8 cellular contexts compared by ENCODE assay signal in genomic region chr12:6872073-6873048, GRCh38.
DNase-seq lines count a peak whose midpoint lies in the region; ATAC-seq and TF ChIP-seq lines count a peak whose summit lies in the region.

No MANE protein-coding gene starts in this region.

- ATAC-seq in HG03280 (IDR thresholded peaks at IDR 0.05; ENCODE audit: unreplicated experiment), result peak; percentile 26
- no peak for ATAC-seq in GM21529 (IDR thresholded peaks at IDR 0.05; ENCODE audit: unreplicated experiment)

- peak overlapping the region; percentile 90 for H3K9ac ChIP-seq in mucosa of stomach (ENCODE audit: low read length)

- TF ChIP-seq POLR2A in erythroblast (IDR thresholded peaks at IDR 0.05; ENCODE audit: low read length), result no peak

- peak; percentile 41 for DNase-seq in NOMO-1 treated with DMSO at 0.1 percent for 48 hours (lab: John Stamatoyannopoulos, UW; ENCODE audit: unreplicated experiment)
- peak; percentile 85 for DNase-seq in activated T-cell treated with anti-CD3 and anti-CD28 coated beads for 48 hours (ENCODE audit: low read depth)
- DNase-seq in erythroblast (lab: John Stamatoyannopoulos, UW), result peak; percentile 85 to 90
- DNase-seq in stimulated activated CD8-positive, alpha-beta memory T cell treated with anti-CD3 and anti-CD28 coated beads, Interleukin-4, amount 100 ng/mL, for 48 hours, result peak; percentile 92

- peak overlapping the region; percentile 98 for H3K4me3 ChIP-seq in mucosa of stomach (ENCODE audit: low read length)

- TF ChIP-seq CTCF in GM12874 (IDR thresholded peaks at IDR 0.05; ENCODE audit: insufficient read depth, low read depth, low read length), result peak; percentile 99

- peaks cover 36% of the 10 kb centered on the region for H3K4me1 ChIP-seq in mucosa of stomach (ENCODE audit: control insufficient read depth, insufficient read depth, low read length)

- H3K27me3 ChIP-seq in mucosa of stomach (ENCODE audit: control insufficient read depth, insufficient read depth, low read length), result no peaks in the 10 kb centered on the region

- H3K36me3 ChIP-seq in mucosa of stomach (ENCODE audit: control insufficient read depth, insufficient read depth, low read length), result no peaks in the 10 kb centered on the region

- H3K9me3 ChIP-seq in mucosa of stomach (ENCODE audit: control insufficient read depth, low read length), result no peaks in the 10 kb centered on the region

Comparison
In these comparisons a context has a peak if more than half of its experiments do, and no peak if none do; other contexts are left out.
1. DNase-seq: peak in every context shown above with its lines; median percentile 92 in stimulated activated CD8-positive, alpha-beta memory T cell treated with anti-CD3 and anti-CD28 coated beads, Interleukin-4, amount 100 ng/mL, for 48 hours; 88 in erythroblast; 85 in activated T-cell treated with anti-CD3 and anti-CD28 coated beads for 48 hours; 41 in NOMO-1 treated with DMSO at 0.1 percent for 48 hours.